ENCODE assay signal across 17 cellular contexts in the genomic region with DNA sequence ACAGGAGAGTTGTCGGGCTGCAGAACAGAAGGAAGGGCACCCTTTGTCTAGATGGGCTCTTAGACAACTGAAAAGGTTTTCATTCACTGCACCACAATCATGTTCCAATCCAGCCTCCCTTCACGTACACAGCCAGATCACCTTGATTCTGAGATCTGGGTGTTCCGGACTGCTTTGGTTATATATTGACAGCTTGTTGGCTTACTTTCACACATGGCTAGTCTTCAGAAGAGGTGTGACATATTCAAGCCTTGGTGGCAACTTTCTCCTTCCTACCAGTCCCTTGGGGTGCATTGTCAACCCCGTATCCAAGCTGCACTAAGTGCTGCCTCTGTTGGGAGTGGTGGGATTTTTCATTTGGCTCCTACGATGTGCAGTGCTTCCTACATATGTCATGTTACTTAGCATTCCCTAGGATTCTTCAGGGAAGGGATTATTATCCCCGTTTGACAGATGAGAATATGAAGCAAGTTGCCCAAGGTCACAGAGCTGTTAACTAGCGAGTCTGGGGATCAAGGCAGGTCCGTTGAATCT.
DNase-seq lines count a peak whose midpoint lies in the region; ATAC-seq and TF ChIP-seq lines count a peak whose summit lies in the region.
"Had no signal": no experiment of that assay in that cellular context is flagged by ENCODE, and none has a peak within 500 bp of the region (broad histone marks: within the 10 kb centered on the region; RNA-seq: fewer than 3 reads in every experiment).

No MANE protein-coding gene starts in this region.

- H3K4me1 ChIP-seq in BLaER1 = peaks cover 56% of the 10 kb centered on the region
- H3K4me1 ChIP-seq in uterus = no peaks in the 10 kb centered on the region
- H3K4me1 ChIP-seq: Caco-2, psoas muscle, transverse colon had no signal

- H3K36me3 ChIP-seq in BLaER1 (no peaks in the 10 kb centered on the region), uterus (no peaks in the 10 kb centered on the region), WERI-Rb-1 (peaks cover 95% of the 10 kb centered on the region)
- H3K36me3 ChIP-seq: cardiac muscle cell, transverse colon had no signal

- H3K27me3 ChIP-seq in BLaER1 (peaks cover 20% of the 10 kb centered on the region; the same call in 1 of the 2 replicates), uterus (no peaks in the 10 kb centered on the region), WERI-Rb-1 (ENCODE audit: insufficient read depth, low read depth, severe bottlenecking) (no peaks in the 10 kb centered on the region)
- H3K27me3 ChIP-seq: cardiac muscle cell had no signal

- H4K20me1 ChIP-seq in BLaER1 = peaks cover 22% of the 10 kb centered on the region

- TF ChIP-seq CTCF in uterus (IDR thresholded peaks at IDR 0.05) = no peak
- TF ChIP-seq CTCF in WERI-Rb-1 (IDR thresholded peaks at IDR 0.05; ENCODE audit: low read depth, low read length) = no peak

- no peak overlapping the region for H3K27ac ChIP-seq in BLaER1
- no peak overlapping the region for H3K27ac ChIP-seq in uterus
- no peak overlapping the region for H3K27ac ChIP-seq in WERI-Rb-1
- H3K27ac ChIP-seq: cardiac muscle cell, psoas muscle, SK-N-MC, transverse colon had no signal

- H3K9me3 ChIP-seq in BLaER1 (no peaks in the 10 kb centered on the region), uterus (no peaks in the 10 kb centered on the region), WERI-Rb-1 (ENCODE audit: severe bottlenecking) (no peaks in the 10 kb centered on the region)
- H3K9me3 ChIP-seq: Caco-2, psoas muscle, transverse colon had no signal

- H3K4me3 ChIP-seq in BLaER1 (no peak overlapping the region), uterus (no peak overlapping the region), WERI-Rb-1 (ENCODE audit: low read depth, low read length) (no peak overlapping the region)
- H3K4me3 ChIP-seq: cardiac muscle cell, psoas muscle, SK-N-MC, transverse colon had no signal

- DNase-seq in uterus = no peak
- no peak for DNase-seq in WERI-Rb-1
- DNase-seq in NCI-H82 treated with DMSO at 0.1 percent for 48 hours (lab: John Stamatoyannopoulos, UW; ENCODE audit: unreplicated experiment) = no peak
- DNase-seq in GM19240 (ENCODE audit: insufficient read length, low spot score) = no peak
- DNase-seq: Caco-2; glutamatergic neuron; left colon; psoas muscle; stimulated activated CD4-positive, alpha-beta T cell treated with anti-CD3 and anti-CD28 coated beads, Interleukin-15, amount 100 ng/mL, for 24 hours; transverse colon had no signal

- no peak overlapping the region for H3K9ac ChIP-seq in BLaER1

- intact Hi-C loops in uterus (cut with DNase I; ENCODE audit: low total_unique reads) = no loop called here

- ATAC-seq in GM18909 (IDR thresholded peaks at IDR 0.05; ENCODE audit: poor library complexity, unreplicated experiment) (peak; percentile 67), HG02759 (IDR thresholded peaks at IDR 0.05; ENCODE audit: unreplicated experiment) (peak; percentile 50), HG03571 (IDR thresholded peaks at IDR 0.05; ENCODE audit: unreplicated experiment) (peak; percentile 71)
- ATAC-seq: activated naive CD4-positive, alpha-beta T cell treated with anti-CD3 and anti-CD28 coated beads, Interleukin-2, amount 50 U/mL, for 72 hours; left colon had no signal

- TF ChIP-seq POLR2A in uterus (IDR thresholded peaks at IDR 0.05) = no peak

- H3K4me2 ChIP-seq in BLaER1 = peak overlapping the region; percentile 90
